In the genomic region with DNA sequence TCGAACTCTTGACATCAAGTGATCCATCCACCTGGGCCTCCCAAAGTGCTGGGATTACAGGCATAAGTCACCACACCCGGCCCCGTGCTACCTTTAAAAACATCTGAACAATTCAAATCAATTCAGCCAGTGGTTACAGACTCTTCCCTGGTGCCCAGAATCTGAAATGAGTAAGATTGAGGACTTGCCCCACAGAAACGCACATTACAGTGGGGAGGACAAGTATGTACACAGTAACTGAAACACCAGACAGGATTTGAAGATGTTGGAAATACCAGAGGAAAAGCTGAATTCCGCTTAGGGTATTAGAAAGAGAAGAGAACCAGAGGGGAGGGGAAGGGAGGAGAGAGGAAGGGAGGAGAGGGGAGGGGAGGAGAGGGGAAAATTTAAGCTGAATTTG, we compare ENCODE assay signal across 23 cellular contexts. TPM values are rescaled to one million over a fixed set of nuclear protein-coding genes. Genes with fewer than 3 reads are reported as not detected.
DNase-seq lines count a peak whose midpoint lies in the region; ATAC-seq, FAIRE-seq and TF ChIP-seq lines count a peak whose summit lies in the region.
"Had no signal": no experiment of that assay in that cellular context is flagged by ENCODE, and none has a peak within 500 bp of the region (broad histone marks: within the 10 kb centered on the region; RNA-seq: fewer than 3 reads in every experiment).

No MANE protein-coding gene starts in this region.

- H4K20me1 ChIP-seq in mammary epithelial cell (ENCODE audit: insufficient read depth, low read length) = no peaks in the 10 kb centered on the region
- H4K20me1 ChIP-seq in K562 (replicated peaks; ENCODE audit: control insufficient read depth, insufficient read depth, low read length) = no peaks in the 10 kb centered on the region
- H4K20me1 ChIP-seq: BLaER1 had no signal

- TF ChIP-seq CTCF in mammary epithelial cell (conservative IDR thresholded peaks at IDR 0.05 in 1 of 2, IDR thresholded peaks at IDR 0.05 in 1 of 2; ENCODE audit: extremely low read depth in 1 of 2, insufficient read depth in 1 of 2, low read depth in 1 of 2, low read length in 2 of 2) = no peak
- no peak for TF ChIP-seq CTCF in breast epithelium (IDR thresholded peaks at IDR 0.05)
- no peak for TF ChIP-seq CTCF in K562 (IDR thresholded peaks at IDR 0.05 in 2 of 3, conservative IDR thresholded peaks at IDR 0.05 in 1 of 3; ENCODE audit: insufficient read depth in 2 of 3, low read depth in 1 of 3, low read length in 3 of 3)
- no peak for TF ChIP-seq CTCF in progenitor cell of endocrine pancreas (IDR thresholded peaks at IDR 0.05; ENCODE audit: unreplicated experiment)

- BruUV-seq in mammary epithelial cell (replicated peaks; lab: Mats Ljungman, UMichigan) = TSS peak; percentile 49
- BruUV-seq in K562 (replicated peaks; lab: Mats Ljungman, UMichigan) = no TSS peak

- H3K9me3 ChIP-seq in mammary epithelial cell (replicated peaks; ENCODE audit: insufficient read depth, low read length) (no peaks in the 10 kb centered on the region), breast epithelium (no peaks in the 10 kb centered on the region), K562 (replicated peaks; ENCODE audit: control insufficient read depth, insufficient read depth, low read depth, low read length) (no peaks in the 10 kb centered on the region)
- H3K9me3 ChIP-seq: BLaER1, HAP-1 had no signal

- H3K27ac ChIP-seq in mammary epithelial cell (ENCODE audit: insufficient read depth, low read depth, low read length) (no peak overlapping the region), breast epithelium (no peak overlapping the region), K562 (ENCODE audit: extremely low read depth, low read depth, low read length) (no peak overlapping the region)
- H3K27ac ChIP-seq: BLaER1 had no signal

- H3K9ac ChIP-seq in mammary epithelial cell (ENCODE audit: insufficient read depth, low read length) = no peak overlapping the region
- H3K9ac ChIP-seq in K562 (ENCODE audit: insufficient read depth in 1 of 2, low read depth in 2 of 2, low read length in 2 of 2) = no peak overlapping the region
- H3K9ac ChIP-seq: BLaER1 had no signal

- H3K4me3 ChIP-seq in mammary epithelial cell (replicated peaks in 1 of 3; ENCODE audit: insufficient read depth in 1 of 3, low read depth in 2 of 3, low read length in 3 of 3) (no peak overlapping the region), breast epithelium (no peak overlapping the region), K562 (no peak overlapping the region)
- H3K4me3 ChIP-seq: BLaER1, HAP-1 had no signal

- H3K27ac Mint-ChIP-seq in progenitor cell of endocrine pancreas = peak overlapping the region; percentile 50
- H3K27ac Mint-ChIP-seq: B cell; CD14-positive monocyte; CD4-positive, alpha-beta T cell; CD8-positive, alpha-beta memory T cell had no signal

- ATAC-seq in K562 (no peak), GM21423 (IDR thresholded peaks at IDR 0.05; ENCODE audit: unreplicated experiment) (no peak)

- H3K27me3 ChIP-seq in mammary epithelial cell (ENCODE audit: insufficient read depth, low read length) = no peaks in the 10 kb centered on the region
- H3K27me3 ChIP-seq in breast epithelium = no peaks in the 10 kb centered on the region
- no peaks in the 10 kb centered on the region for H3K27me3 ChIP-seq in K562 (ENCODE audit: control insufficient read depth in 2 of 2, insufficient read depth in 2 of 2, low read length in 2 of 2)
- H3K27me3 ChIP-seq: BLaER1 had no signal

- FAIRE-seq in K562 (lab: Jason Lieb, UNC) = no peak
- FAIRE-seq: A204.1, D721Med, GM12891, GM18507, H54 had no signal

- POLR2A ChIA-PET in K562 (lab: Yijun Ruan, JAX) = interaction anchor here (0.5 kb wide), 1 partner anchor 22 kb away, joined by 3 read pairs; no protein-coding TSS in a partner anchor

- H3K4me2 ChIP-seq in mammary epithelial cell (ENCODE audit: insufficient read depth, low read depth, low read length) = no peak overlapping the region
- no peak overlapping the region for H3K4me2 ChIP-seq in K562 (ENCODE audit: insufficient read depth, low read length)
- H3K4me2 ChIP-seq: BLaER1 had no signal

- dilution Hi-C loops in mammary epithelial cell (cut with HindIII; ENCODE audit: low sequenced_read_pairs) = no loop called here

- CTCF ChIA-PET in mammary epithelial cell (lab: Charles Lee; ENCODE audit: low non-redundant PET) (no interaction called here), K562 (lab: Yijun Ruan, JAX; ENCODE audit: low intra/inter-chr PET ratio) (no interaction called here)

- no peaks in the 10 kb centered on the region for H3K36me3 Mint-ChIP-seq in progenitor cell of endocrine pancreas (ENCODE audit: insufficient read depth)
- H3K36me3 Mint-ChIP-seq: CD14-positive monocyte had no signal

- 98% methylated on average over 5 of the region's 5 CpGs for whole genome bisulfite sequencing in mammary epithelial cell (ENCODE audit: low coverage, missing lambda C conversion rate)
- WGBS in K562 (ENCODE audit: insufficient coverage, low coverage, missing lambda C conversion rate) = 61% methylated on average over 5 of the region's 5 CpGs

- H3K79me2 ChIP-seq in mammary epithelial cell (ENCODE audit: insufficient read depth, low read length) = no peaks in the 10 kb centered on the region
- H3K79me2 ChIP-seq in K562 (ENCODE audit: control insufficient read depth, insufficient read depth, low read length) = no peaks in the 10 kb centered on the region

- peaks cover 8% of the 10 kb centered on the region for H3K4me1 Mint-ChIP-seq in progenitor cell of endocrine pancreas (ENCODE audit: low read depth)
- H3K4me1 Mint-ChIP-seq: B cell; CD14-positive monocyte; CD8-positive, alpha-beta memory T cell had no signal

- H3K9me3 Mint-ChIP-seq in progenitor cell of endocrine pancreas (ENCODE audit: low read depth) = peaks cover 3% of the 10 kb centered on the region
- H3K9me3 Mint-ChIP-seq: CD4-positive, alpha-beta T cell; CD8-positive, alpha-beta memory T cell had no signal

- TF ChIP-seq POLR2A in breast epithelium (IDR thresholded peaks at IDR 0.05) = no peak
- TF ChIP-seq POLR2A in K562 (conservative IDR thresholded peaks at IDR 0.05) = no peak

- peaks cover 12% of the 10 kb centered on the region for H3K27me3 Mint-ChIP-seq in progenitor cell of endocrine pancreas

- in situ Hi-C loops in mammary epithelial cell (cut with MboI; ENCODE audit: low sequenced_read_pairs in 2 of 2) = no loop called here
- in situ Hi-C loops in K562 (cut with MboI) = no loop called here

- H3K36me3 ChIP-seq in mammary epithelial cell (ENCODE audit: insufficient read depth, low read length) (no peaks in the 10 kb centered on the region), breast epithelium (no peaks in the 10 kb centered on the region), K562 (ENCODE audit: control insufficient read depth, insufficient read depth, low read length) (no peaks in the 10 kb centered on the region)
- H3K36me3 ChIP-seq: BLaER1, HAP-1 had no signal

- no peak for DNase-seq in mammary epithelial cell
- no peak for DNase-seq in breast epithelium (ENCODE audit: low spot score in 2 of 2)
- DNase-seq in K562 (ENCODE audit: extremely low read depth in 1 of 4, low spot score in 3 of 4) = no peak
- DNase-seq in progenitor cell of endocrine pancreas (ENCODE audit: low spot score, unreplicated experiment) = no peak
- no peak for DNase-seq in HK-2 (ENCODE audit: unreplicated experiment)
- DNase-seq in midbrain (lab: John Stamatoyannopoulos, UW) = no peak
- DNase-seq: CD4-positive, alpha-beta T cell; CD8-positive, alpha-beta memory T cell; DMS 273 treated with DMSO at 0.1 percent for 48 hours; DMS79; EL; GDM1; GOT3 had no signal

- no peak for TF ChIP-seq RAD21 in K562 (CRISPR knock-in tag; conservative IDR thresholded peaks at IDR 0.05 in 1 of 2, IDR thresholded peaks at IDR 0.05 in 1 of 2)

- TF ChIP-seq EP300 in K562 (IDR thresholded peaks at IDR 0.05; ENCODE audit: low read length) = no peak

- intact Hi-C loops in mammary epithelial cell (cut with micrococcal nuclease) (no loop called here), breast epithelium (cut with DNase I; ENCODE audit: low total_unique reads) (loop anchor here (5.0 kb wide), 1 partner anchor 248 kb away; no protein-coding TSS in a partner anchor), K562 (cut with micrococcal nuclease) (loop anchor here (5.0 kb wide), 2 partner anchors 88 to 133 kb away; a partner anchor contains a TSS)

- H3K4me1 ChIP-seq in mammary epithelial cell (ENCODE audit: insufficient read depth, low read length) = peaks cover 14% of the 10 kb centered on the region
- H3K4me1 ChIP-seq in breast epithelium = no peaks in the 10 kb centered on the region
- H3K4me1 ChIP-seq in K562 (replicated peaks in 1 of 2; ENCODE audit: control insufficient read depth in 2 of 2, insufficient read depth in 2 of 2, low read length in 2 of 2) = peaks cover 21 to 31% of the 10 kb centered on the region in 2 experiments
- H3K4me1 ChIP-seq: BLaER1 had no signal

- H2AFZ ChIP-seq in mammary epithelial cell (ENCODE audit: low read depth, low read length) (no peak overlapping the region), K562 (ENCODE audit: low read depth, low read length) (peak overlapping the region; percentile 57; the same call in 1 of the 2 replicates)

- H3K9me1 ChIP-seq in K562 (ENCODE audit: control insufficient read depth, insufficient read depth, low read length) = no peaks in the 10 kb centered on the region

- no peak overlapping the region for H3K4me3 Mint-ChIP-seq in progenitor cell of endocrine pancreas (ENCODE audit: low read depth)
- H3K4me3 Mint-ChIP-seq: B cell; CD4-positive, alpha-beta T cell; CD8-positive, alpha-beta memory T cell had no signal

RNA-seq across cellular contexts. Expression of a gene that starts 17.8 kb away (rescaled TPM):
- under 1 TPM; under 0.01 to 0.26 TPM for total RNA-seq in mammary epithelial cell
- polyA plus RNA-seq in mammary epithelial cell = 0.07 TPM
- polyA minus RNA-seq in mammary epithelial cell = 1.5 TPM
- total RNA-seq in breast epithelium = under 1 TPM; 0.29 to 0.48 (median 0.33) TPM
- 0.12 and 0.14 TPM in 2 replicates for total RNA-seq in K562 (2011; cell fraction: chromatin; rRNA removed; ENCODE audit: low replicate concordance)
- total RNA-seq in K562 (2011; cell fraction: nucleolus; rRNA removed) = not detected in 2 replicates
- not detected in 2 replicates for total RNA-seq in K562 (2011; cell fraction: nucleoplasm; rRNA removed)
- 0.04 TPM in 1 of 2 replicates, not detected in the other for total RNA-seq in K562 (2014; rRNA removed)
- total RNA-seq in K562 (2014; rRNA removed; fragmentation: Illumina TruSeq; extraction: Trizol) = not detected in 2 replicates
- 0.07 and 0.08 TPM in 2 replicates for total RNA-seq in K562 (2015; rRNA removed; fragmentation: Illumina TruSeq; extraction: Trizol)
- 0.13 and 0.31 TPM in 2 replicates for total RNA-seq in K562 (2021)
- polyA plus RNA-seq in K562 (2011; rRNA removed) = 0.04 TPM in 1 of 2 replicates, not detected in the other
- polyA plus RNA-seq in K562 (2011; cell fraction: cytosol; rRNA removed) = 0.03 TPM in 1 of 2 replicates, not detected in the other
- 0.06 and 0.13 TPM in 2 replicates for polyA plus RNA-seq in K562 (2011; cell fraction: nucleus; rRNA removed)
- 0.08 TPM in 2 replicates for polyA plus RNA-seq in K562 (2012)
- 0.04 and 0.09 TPM in 2 replicates for polyA plus RNA-seq in K562 (2014; fragmentation: Illumina TruSeq; extraction: Trizol)
- under 1 TPM in 1 of 2 experiments, not detected in 1; 0.03 TPM for polyA plus RNA-seq in K562 (2014; fragmentation: Nextera tagmentation; extraction: Ambion mirVana)
- 0.34 TPM in 1 of 2 replicates, not detected in the other for polyA plus RNA-seq in K562 (2014; rRNA removed)
- polyA minus RNA-seq in K562 (2011; rRNA and poly(A)+ RNA removed) = 0.09 and 0.21 TPM in 2 replicates
- polyA minus RNA-seq in K562 (2011; cell fraction: cytosol; rRNA and poly(A)+ RNA removed) = not detected in 2 replicates
- 0.13 TPM in 1 of 2 replicates, not detected in the other for polyA minus RNA-seq in K562 (2011; cell fraction: nucleus; rRNA and poly(A)+ RNA removed)
- 0.19 and 0.49 TPM in 2 replicates for total RNA-seq in progenitor cell of endocrine pancreas
- polyA plus RNA-seq: CD14-positive monocyte had no signal
